In genomic region chr6:152748843-152749242, GRCh38 we compare ENCODE assay signal across 10 cellular contexts. TPM values are rescaled to one million over a fixed set of nuclear protein-coding genes. Genes with fewer than 3 reads are reported as not detected.
A peak's percentile ranks its signal among the peaks of the same experiment; 100 is the strongest.
DNase-seq lines count a peak whose midpoint lies in the region; ATAC-seq and TF ChIP-seq lines count a peak whose summit lies in the region.
"Had no signal": no experiment of that assay in that cellular context is flagged by ENCODE, and none has a peak within 500 bp of the region (broad histone marks: within the 10 kb centered on the region; RNA-seq: fewer than 3 reads in every experiment).

No MANE protein-coding gene starts in this region.

- no peak overlapping the region for H3K4me3 ChIP-seq in GM06990 (replicated peaks; ENCODE audit: low read depth, low read length)
- H3K4me3 ChIP-seq in choroid plexus epithelial cell (ENCODE audit: low read depth, low read length): no peak overlapping the region
- H3K4me3 ChIP-seq: pancreas had no signal

- H3K27ac Mint-ChIP-seq in nephron: no peak overlapping the region
- no peak overlapping the region for H3K27ac Mint-ChIP-seq in activated naive CD8-positive, alpha-beta T cell treated with anti-CD3 and anti-CD28 coated beads, Interleukin-2, amount 50 U/mL, for 24 hours
- H3K27ac Mint-ChIP-seq: activated CD4-positive, alpha-beta T cell treated with anti-CD3 and anti-CD28 coated beads, Interleukin-2, amount 10 ng/mL, durations not matched to agents 24 days and 14 days had no signal

- no peaks in the 10 kb centered on the region for H3K4me1 Mint-ChIP-seq in nephron
- no peaks in the 10 kb centered on the region for H3K4me1 Mint-ChIP-seq in activated naive CD8-positive, alpha-beta T cell treated with anti-CD3 and anti-CD28 coated beads, Interleukin-2, amount 50 U/mL, for 24 hours
- H3K4me1 Mint-ChIP-seq: activated CD4-positive, alpha-beta T cell treated with anti-CD3 and anti-CD28 coated beads, Interleukin-2, amount 10 ng/mL, durations not matched to agents 24 days and 14 days had no signal

- no peaks in the 10 kb centered on the region for H3K9me3 Mint-ChIP-seq in nephron
- no peaks in the 10 kb centered on the region for H3K9me3 Mint-ChIP-seq in activated naive CD8-positive, alpha-beta T cell treated with anti-CD3 and anti-CD28 coated beads, Interleukin-2, amount 50 U/mL, for 24 hours
- H3K9me3 Mint-ChIP-seq: activated CD4-positive, alpha-beta T cell treated with anti-CD3 and anti-CD28 coated beads, Interleukin-2, amount 10 ng/mL, durations not matched to agents 24 days and 14 days had no signal

- DNase-seq in GM06990 (ENCODE audit: extremely low read depth, insufficient read length) (peak; percentile 5), M059J (ENCODE audit: low read depth) (peak; percentile 17), choroid plexus epithelial cell (ENCODE audit: low read depth) (peak; percentile 40), hippocampal formation (lab: John Stamatoyannopoulos, UW) (no peak)
- no peak for DNase-seq in activated naive CD8-positive, alpha-beta T cell treated with anti-CD3 and anti-CD28 coated beads, Interleukin-2, amount 50 U/mL, for 24 hours
- DNase-seq: activated CD4-positive, alpha-beta T cell treated with anti-CD3 and anti-CD28 coated beads, Interleukin-2, amount 10 ng/mL, durations not matched to agents 24 days and 14 days; NK-92 treated with Interleukin-12 subunit alpha and Interleukin-12 subunit beta, amount 100 ng/mL, for 24 hours; pancreas had no signal

- H3K4me3 Mint-ChIP-seq in nephron: no peak overlapping the region
- H3K4me3 Mint-ChIP-seq in activated naive CD8-positive, alpha-beta T cell treated with anti-CD3 and anti-CD28 coated beads, Interleukin-2, amount 50 U/mL, for 24 hours: no peak overlapping the region
- H3K4me3 Mint-ChIP-seq: activated CD4-positive, alpha-beta T cell treated with anti-CD3 and anti-CD28 coated beads, Interleukin-2, amount 10 ng/mL, durations not matched to agents 24 days and 14 days had no signal

- no peaks in the 10 kb centered on the region for H3K36me3 Mint-ChIP-seq in nephron (ENCODE audit: low read depth)
- H3K36me3 Mint-ChIP-seq in activated naive CD8-positive, alpha-beta T cell treated with anti-CD3 and anti-CD28 coated beads, Interleukin-2, amount 50 U/mL, for 24 hours (ENCODE audit: low read depth): no peaks in the 10 kb centered on the region

- H3K27me3 ChIP-seq in GM06990 (replicated peaks; ENCODE audit: control insufficient read depth, insufficient read depth, low read length): no peaks in the 10 kb centered on the region
- H3K27me3 ChIP-seq: pancreas had no signal

- no peaks in the 10 kb centered on the region for H3K36me3 ChIP-seq in GM06990 (ENCODE audit: control insufficient read depth, insufficient read depth, low read length)
- H3K36me3 ChIP-seq: pancreas had no signal

- ATAC-seq in activated naive CD8-positive, alpha-beta T cell treated with anti-CD3 and anti-CD28 coated beads, Interleukin-2, amount 50 U/mL, for 24 hours: no peak
- no peak for ATAC-seq in GM19463 (IDR thresholded peaks at IDR 0.05; ENCODE audit: unreplicated experiment)
- ATAC-seq: pancreas had no signal

- no peak for TF ChIP-seq CTCF in GM06990 (IDR thresholded peaks at IDR 0.05; ENCODE audit: insufficient read depth, low read length, poor library complexity, severe bottlenecking)
- peak; percentile 38 for TF ChIP-seq CTCF in choroid plexus epithelial cell (conservative IDR thresholded peaks at IDR 0.05; ENCODE audit: low read depth, low read length)
- peak in 2 of 3 experiments; percentile 30 to 34 for TF ChIP-seq CTCF in nephron (IDR thresholded peaks at IDR 0.05; ENCODE audit: unreplicated experiment in 3 of 3)

- H3K27me3 Mint-ChIP-seq in nephron (ENCODE audit: low read depth): peaks cover 5% of the 10 kb centered on the region
- no peaks in the 10 kb centered on the region for H3K27me3 Mint-ChIP-seq in activated naive CD8-positive, alpha-beta T cell treated with anti-CD3 and anti-CD28 coated beads, Interleukin-2, amount 50 U/mL, for 24 hours
- H3K27me3 Mint-ChIP-seq: activated CD4-positive, alpha-beta T cell treated with anti-CD3 and anti-CD28 coated beads, Interleukin-2, amount 10 ng/mL, durations not matched to agents 24 days and 14 days had no signal

RNA-seq across cellular contexts. Expression of gene VIP, which starts 1.8 kb away (rescaled TPM):
- total RNA-seq in M059J (2014; rRNA removed; shearing (Covaris generic)): not detected in 2 replicates
- total RNA-seq: activated CD4-positive, alpha-beta T cell treated with anti-CD3 and anti-CD28 coated beads, Interleukin-2, amount 10 ng/mL, durations not matched to agents 24 days and 14 days had no signal

RNA-seq across cellular contexts. Expression of gene MYCT1, which starts 51.1 kb away (rescaled TPM):
- 0.32 and 0.37 TPM in 2 replicates for total RNA-seq in M059J (2014; rRNA removed; shearing (Covaris generic))
- total RNA-seq: activated CD4-positive, alpha-beta T cell treated with anti-CD3 and anti-CD28 coated beads, Interleukin-2, amount 10 ng/mL, durations not matched to agents 24 days and 14 days had no signal

Comparison
In these comparisons a context has a peak if more than half of its experiments do, and no peak if none do; other contexts are left out.
1. DNase-seq: peak in GM06990 (single experiment), M059J (single experiment) and choroid plexus epithelial cell (single experiment); none in activated naive CD8-positive, alpha-beta T cell treated with anti-CD3 and anti-CD28 coated beads, Interleukin-2, amount 50 U/mL, for 24 hours (single experiment) and hippocampal formation (0 of 2).